In the genomic region with DNA sequence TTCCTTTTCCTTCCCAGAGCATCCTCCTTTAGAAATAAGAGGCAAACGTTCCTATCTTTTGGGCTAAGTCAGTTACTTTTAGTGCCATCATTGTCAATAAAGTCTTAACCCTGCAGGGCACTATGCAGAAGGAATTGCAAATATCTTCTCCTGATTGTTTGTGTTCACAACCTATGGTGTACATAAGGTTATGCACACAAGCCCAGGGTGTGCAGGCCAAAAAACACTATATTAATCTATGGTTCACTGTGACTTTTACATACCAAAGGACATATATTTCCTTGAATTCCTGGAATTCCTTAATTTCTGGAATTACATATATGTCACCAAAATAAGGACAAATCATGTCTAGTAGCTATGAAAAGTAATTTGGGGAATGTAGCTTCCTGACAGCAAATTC, we compare ENCODE assay signal across 32 cellular contexts.
"Had no signal": no experiment of that assay in that cellular context is flagged by ENCODE, and none has a peak within 500 bp of the region (broad histone marks: within the 10 kb centered on the region; RNA-seq: fewer than 3 reads in every experiment).

No MANE protein-coding gene starts in this region.

- H3K4me1 Mint-ChIP-seq: naive B cell; naive thymus-derived CD8-positive, alpha-beta T cell; stimulated activated memory B cell treated with anti-CD40 and anti-IgM and Interleukin-4, amounts not matched to agents 10 μg/mL and 1 μg/mL and 100 μg/mL, for 72 hours; stimulated activated naive CD8-positive, alpha-beta T cell treated with anti-CD3 and anti-CD28 coated beads, Interleukin-15, amount 100 ng/mL, for 72 hours had no signal

- H3K36me3 Mint-ChIP-seq: naive B cell; naive thymus-derived CD8-positive, alpha-beta T cell; natural killer cell treated with Interleukin-12 subunit alpha and Interleukin-12 subunit beta and Interleukin-15 and Interleukin-18, amount 100 ng/mL, for 72 hours; stimulated activated memory B cell treated with anti-CD40 and anti-IgM and Interleukin-4, amounts not matched to agents 10 μg/mL and 1 μg/mL and 100 μg/mL, for 72 hours; type B pancreatic cell had no signal

- ATAC-seq: naive thymus-derived CD8-positive, alpha-beta T cell; natural killer cell treated with Interleukin-12 subunit alpha and Interleukin-12 subunit beta and Interleukin-15 and Interleukin-18, amount 100 ng/mL, for 72 hours; pancreas; right lobe of liver; stimulated activated memory B cell treated with anti-CD40 and anti-IgM and Interleukin-4, amounts not matched to agents 10 μg/mL and 1 μg/mL and 100 μg/mL, for 72 hours; stimulated activated naive CD8-positive, alpha-beta T cell treated with anti-CD3 and anti-CD28 coated beads, Interleukin-15, amount 100 ng/mL, for 72 hours; stimulated activated naive CD8-positive, alpha-beta T cell treated with anti-CD3 and anti-CD28 coated beads, Interleukin-15, Interleukin-2, amounts not matched to agents 100 U/mL and 50 U/mL, for 24 hours; upper lobe of right lung had no signal

- H3K27ac Mint-ChIP-seq: naive B cell; naive thymus-derived CD8-positive, alpha-beta T cell; natural killer cell treated with Interleukin-12 subunit alpha and Interleukin-12 subunit beta and Interleukin-15 and Interleukin-18, amount 100 ng/mL, for 72 hours; nephron progenitor cell; stimulated activated memory B cell treated with anti-CD40 and anti-IgM and Interleukin-4, amounts not matched to agents 10 μg/mL and 1 μg/mL and 100 μg/mL, for 72 hours; stimulated activated naive CD8-positive, alpha-beta T cell treated with anti-CD3 and anti-CD28 coated beads, Interleukin-15, amount 100 ng/mL, for 72 hours; type B pancreatic cell had no signal

- H3K4me3 Mint-ChIP-seq: naive B cell; naive thymus-derived CD8-positive, alpha-beta T cell; natural killer cell treated with Interleukin-12 subunit alpha and Interleukin-12 subunit beta and Interleukin-15 and Interleukin-18, amount 100 ng/mL, for 72 hours; nephron progenitor cell; neural crest cell; stimulated activated memory B cell treated with anti-CD40 and anti-IgM and Interleukin-4, amounts not matched to agents 10 μg/mL and 1 μg/mL and 100 μg/mL, for 72 hours; stimulated activated naive CD8-positive, alpha-beta T cell treated with anti-CD3 and anti-CD28 coated beads, Interleukin-15, amount 100 ng/mL, for 72 hours; type B pancreatic cell had no signal

- H3K9me3 Mint-ChIP-seq: natural killer cell treated with Interleukin-12 subunit alpha and Interleukin-12 subunit beta and Interleukin-15 and Interleukin-18, amount 100 ng/mL, for 72 hours; nephron progenitor cell; stimulated activated memory B cell treated with anti-CD40 and anti-IgM and Interleukin-4, amounts not matched to agents 10 μg/mL and 1 μg/mL and 100 μg/mL, for 72 hours; stimulated activated naive CD8-positive, alpha-beta T cell treated with anti-CD3 and anti-CD28 coated beads, Interleukin-15, amount 100 ng/mL, for 72 hours; type B pancreatic cell had no signal

- DNase-seq: naive B cell; naive thymus-derived CD8-positive, alpha-beta T cell; nephron progenitor cell; nucleus accumbens; pancreas; retina; right lobe of liver; sigmoid colon; small intestine; spleen; stimulated activated CD4-positive, alpha-beta T cell treated with anti-CD3 and anti-CD28 coated beads, Interleukin-12 subunit alpha, Interleukin-12 subunit beta, amount 100 ng/mL, for 4 hours; stimulated activated CD4-positive, alpha-beta T cell treated with anti-CD3 and anti-CD28 coated beads, Interleukin-1b, Interleukin-23, amount 100 ng/mL, for 48 hours; stimulated activated CD4-positive, alpha-beta T cell treated with anti-CD3 and anti-CD28 coated beads, Interleukin-4, amount 100 ng/mL, for 1 hour; stimulated activated CD4-positive, alpha-beta T cell treated with anti-CD3 and anti-CD28 coated beads, Interleukin-4, amount 100 ng/mL, for 4 hours; stimulated activated CD8-positive, alpha-beta memory T cell treated with anti-CD3 and anti-CD28 coated beads, Interleukin-4, amount 100 ng/mL, for 48 hours; stimulated activated naive CD4-positive, alpha-beta T cell; stimulated activated naive CD8-positive, alpha-beta T cell treated with anti-CD3 and anti-CD28 coated beads, Interleukin-15, amount 100 ng/mL, for 72 hours; stimulated activated naive CD8-positive, alpha-beta T cell treated with anti-CD3 and anti-CD28 coated beads, Interleukin-15, Interleukin-2, amounts not matched to agents 100 U/mL and 50 U/mL, for 24 hours; substantia nigra; testis; tibial artery; transverse colon; upper lobe of right lung; uterus had no signal

- H3K27me3 Mint-ChIP-seq: naive B cell; naive thymus-derived CD8-positive, alpha-beta T cell; natural killer cell treated with Interleukin-12 subunit alpha and Interleukin-12 subunit beta and Interleukin-15 and Interleukin-18, amount 100 ng/mL, for 72 hours; stimulated activated memory B cell treated with anti-CD40 and anti-IgM and Interleukin-4, amounts not matched to agents 10 μg/mL and 1 μg/mL and 100 μg/mL, for 72 hours; stimulated activated naive CD8-positive, alpha-beta T cell treated with anti-CD3 and anti-CD28 coated beads, Interleukin-15, amount 100 ng/mL, for 72 hours had no signal

- H3K27ac ChIP-seq: neutrophil, pancreas, prostate gland, right atrium auricular region, right lobe of liver, sigmoid colon, spleen, suprapubic skin, testis, tibial artery, transverse colon, upper lobe of right lung, uterus had no signal
